In genomic region chr2:144493027-144493809, GRCh38 we compare ENCODE assay signal across 14 cellular contexts. TPM values are rescaled to one million over a fixed set of nuclear protein-coding genes. Genes with fewer than 3 reads are reported as not detected.
DNase-seq lines count a peak whose midpoint lies in the region; ATAC-seq and TF ChIP-seq lines count a peak whose summit lies in the region.
"Had no signal": no experiment of that assay in that cellular context is flagged by ENCODE, and none has a peak within 500 bp of the region (broad histone marks: within the 10 kb centered on the region; RNA-seq: fewer than 3 reads in every experiment).

No MANE protein-coding gene starts in this region.

- no peak overlapping the region for H2AK5ac ChIP-seq in mesendoderm (ENCODE audit: low read length)

- peak; percentile 89 to 90 for ATAC-seq in stimulated activated naive B cell treated with anti-CD40 and anti-IgM and Interleukin-4, amounts not matched to agents 10 μg/mL and 1 μg/mL and 100 μg/mL, for 72 hours (replicated peaks)
- ATAC-seq in HG03432 (IDR thresholded peaks at IDR 0.05; ENCODE audit: unreplicated experiment) (no peak), GM21786 (IDR thresholded peaks at IDR 0.05; ENCODE audit: unreplicated experiment) (no peak)
- ATAC-seq: T-cell had no signal

- H4K5ac ChIP-seq in mesendoderm (ENCODE audit: low read length): no peak overlapping the region

- no peaks in the 10 kb centered on the region for H3K79me1 ChIP-seq in mesendoderm (ENCODE audit: low read length)

- peak overlapping the region; percentile 67 for H3K27ac Mint-ChIP-seq in stimulated activated naive B cell treated with anti-CD40 and anti-IgM and Interleukin-4, amounts not matched to agents 10 μg/mL and 1 μg/mL and 100 μg/mL, for 72 hours
- H3K27ac Mint-ChIP-seq: activated CD4-positive, alpha-beta T cell treated with anti-CD3 and anti-CD28 coated beads, Interleukin-2, amount 10 ng/mL, durations not matched to agents 24 days and 14 days; CD4-positive, alpha-beta T cell; T-cell had no signal

- WGBS in mesendoderm (ENCODE audit: extremely low coverage, insufficient coverage, low lambda C conversion rate): no CpG with 5 or more reads among the region's 8 CpGs

- no peaks in the 10 kb centered on the region for H3K36me3 ChIP-seq in mesendoderm (ENCODE audit: control insufficient read depth, insufficient read depth, low read length)
- H3K36me3 ChIP-seq: breast epithelium had no signal

- H2BK5ac ChIP-seq in mesendoderm (ENCODE audit: low read length): no peak overlapping the region

- H3K4me1 Mint-ChIP-seq in stimulated activated naive B cell treated with anti-CD40 and anti-IgM and Interleukin-4, amounts not matched to agents 10 μg/mL and 1 μg/mL and 100 μg/mL, for 72 hours: peaks cover 42 to 66% of the 10 kb centered on the region in 2 donors

- no peak overlapping the region for H4K8ac ChIP-seq in mesendoderm (ENCODE audit: low read depth, low read length)

- no peak for TF ChIP-seq CTCF in HL-60 (IDR thresholded peaks at IDR 0.05; ENCODE audit: insufficient read depth, low read length)

- H3K18ac ChIP-seq in mesendoderm (ENCODE audit: low read length): no peak overlapping the region

- peaks cover 2% of the 10 kb centered on the region for H3K4me1 ChIP-seq in mesendoderm (ENCODE audit: control insufficient read depth, low read depth, low read length)
- H3K4me1 ChIP-seq: breast epithelium had no signal

- H3K4me3 Mint-ChIP-seq in stimulated activated naive B cell treated with anti-CD40 and anti-IgM and Interleukin-4, amounts not matched to agents 10 μg/mL and 1 μg/mL and 100 μg/mL, for 72 hours: no peak overlapping the region
- H3K4me3 Mint-ChIP-seq: activated CD4-positive, alpha-beta T cell treated with anti-CD3 and anti-CD28 coated beads, Interleukin-2, amount 10 ng/mL, durations not matched to agents 24 days and 14 days; CD4-positive, alpha-beta T cell; T-cell had no signal

- no peak overlapping the region for H3K56ac ChIP-seq in mesendoderm (ENCODE audit: low read length)

- H3K4me3 ChIP-seq in HL-60 (replicated peaks; ENCODE audit: insufficient read depth, low read length) (no peak overlapping the region), mesendoderm (ENCODE audit: low read length) (no peak overlapping the region)
- H3K4me3 ChIP-seq: breast epithelium, MG63, PC-9 had no signal

- H3K23ac ChIP-seq in mesendoderm (ENCODE audit: low read length): no peak overlapping the region

- no peaks in the 10 kb centered on the region for H3K27me3 ChIP-seq in HL-60 (ENCODE audit: insufficient read depth, poor library complexity, severe bottlenecking)
- H3K27me3 ChIP-seq in mesendoderm (ENCODE audit: insufficient read depth, low read length, poor library complexity): no peaks in the 10 kb centered on the region
- H3K27me3 ChIP-seq: breast epithelium, MG63 had no signal

- H3K27ac ChIP-seq in HL-60 (replicated peaks) (peak overlapping the region; percentile 45), caudate nucleus (ENCODE audit: low read depth, low read length) (peak overlapping the region; percentile 18), mesendoderm (ENCODE audit: low read depth, low read length) (no peak overlapping the region)
- H3K27ac ChIP-seq: breast epithelium, PC-9 had no signal

- H3K79me2 ChIP-seq in mesendoderm (ENCODE audit: control insufficient read depth, insufficient read depth, low read length): no peaks in the 10 kb centered on the region

- no peak overlapping the region for H3K9ac ChIP-seq in mesendoderm (ENCODE audit: low read length)

- no peak overlapping the region for H2BK15ac ChIP-seq in mesendoderm (replicated peaks; ENCODE audit: low read depth)

- H3K27me3 Mint-ChIP-seq in stimulated activated naive B cell treated with anti-CD40 and anti-IgM and Interleukin-4, amounts not matched to agents 10 μg/mL and 1 μg/mL and 100 μg/mL, for 72 hours: no peaks in the 10 kb centered on the region
- H3K27me3 Mint-ChIP-seq: activated CD4-positive, alpha-beta T cell treated with anti-CD3 and anti-CD28 coated beads, Interleukin-2, amount 10 ng/mL, durations not matched to agents 24 days and 14 days; CD4-positive, alpha-beta T cell; T-cell had no signal

- H3K4ac ChIP-seq in mesendoderm (ENCODE audit: low read depth, low read length): no peak overlapping the region

- no peak overlapping the region for H3K4me2 ChIP-seq in mesendoderm (ENCODE audit: low read length)
- H3K4me2 ChIP-seq: PC-9 had no signal

- peak in 1 of 2 experiments; percentile 68 for DNase-seq in HL-60 (ENCODE audit: low read depth in 1 of 2, low spot score in 1 of 2)
- DNase-seq in NOMO-1 treated with dmso at 0.1 percent for 144 hours (lab: John Stamatoyannopoulos, UW; ENCODE audit: unreplicated experiment): peak; percentile 61
- DNase-seq in caudate nucleus (lab: John Stamatoyannopoulos, UW): no peak
- no peak for DNase-seq in stimulated activated naive B cell treated with anti-CD40 and anti-IgM and Interleukin-4, amounts not matched to agents 10 μg/mL and 1 μg/mL and 100 μg/mL, for 72 hours
- DNase-seq in mesendoderm: no peak
- DNase-seq: activated CD4-positive, alpha-beta T cell treated with anti-CD3 and anti-CD28 coated beads, Interleukin-2, amount 10 ng/mL, durations not matched to agents 24 days and 14 days; activated gamma-delta T cell; CD4-positive, alpha-beta T cell; MG63; PC-9; T-cell had no signal

- no peaks in the 10 kb centered on the region for H3K9me3 Mint-ChIP-seq in stimulated activated naive B cell treated with anti-CD40 and anti-IgM and Interleukin-4, amounts not matched to agents 10 μg/mL and 1 μg/mL and 100 μg/mL, for 72 hours
- H3K9me3 Mint-ChIP-seq: activated CD4-positive, alpha-beta T cell treated with anti-CD3 and anti-CD28 coated beads, Interleukin-2, amount 10 ng/mL, durations not matched to agents 24 days and 14 days; CD4-positive, alpha-beta T cell; T-cell had no signal

- peaks cover 13 to 28% of the 10 kb centered on the region in 2 donors for H3K36me3 Mint-ChIP-seq in stimulated activated naive B cell treated with anti-CD40 and anti-IgM and Interleukin-4, amounts not matched to agents 10 μg/mL and 1 μg/mL and 100 μg/mL, for 72 hours
- H3K36me3 Mint-ChIP-seq: T-cell had no signal

- no peak overlapping the region for H2BK120ac ChIP-seq in mesendoderm (ENCODE audit: low read depth, low read length)

RNA-seq across cellular contexts. Expression of gene ZEB2, which starts 26.7 kb away (rescaled TPM):
- 0.74 TPM for polyA plus RNA-seq in mesendoderm (2013, experiment 1 of 2)
- 0.83 TPM for polyA plus RNA-seq in mesendoderm (2013, experiment 2 of 2)

Comparison
In these comparisons a context has a peak if more than half of its experiments do, and no peak if none do; other contexts are left out.
1. ATAC-seq: peak in stimulated activated naive B cell treated with anti-CD40 and anti-IgM and Interleukin-4, amounts not matched to agents 10 μg/mL and 1 μg/mL and 100 μg/mL, for 72 hours (2 of 2); none in HG03432 (single experiment) and GM21786 (single experiment).